ENCODE assay signal across 1 cellular context in the genomic region with DNA sequence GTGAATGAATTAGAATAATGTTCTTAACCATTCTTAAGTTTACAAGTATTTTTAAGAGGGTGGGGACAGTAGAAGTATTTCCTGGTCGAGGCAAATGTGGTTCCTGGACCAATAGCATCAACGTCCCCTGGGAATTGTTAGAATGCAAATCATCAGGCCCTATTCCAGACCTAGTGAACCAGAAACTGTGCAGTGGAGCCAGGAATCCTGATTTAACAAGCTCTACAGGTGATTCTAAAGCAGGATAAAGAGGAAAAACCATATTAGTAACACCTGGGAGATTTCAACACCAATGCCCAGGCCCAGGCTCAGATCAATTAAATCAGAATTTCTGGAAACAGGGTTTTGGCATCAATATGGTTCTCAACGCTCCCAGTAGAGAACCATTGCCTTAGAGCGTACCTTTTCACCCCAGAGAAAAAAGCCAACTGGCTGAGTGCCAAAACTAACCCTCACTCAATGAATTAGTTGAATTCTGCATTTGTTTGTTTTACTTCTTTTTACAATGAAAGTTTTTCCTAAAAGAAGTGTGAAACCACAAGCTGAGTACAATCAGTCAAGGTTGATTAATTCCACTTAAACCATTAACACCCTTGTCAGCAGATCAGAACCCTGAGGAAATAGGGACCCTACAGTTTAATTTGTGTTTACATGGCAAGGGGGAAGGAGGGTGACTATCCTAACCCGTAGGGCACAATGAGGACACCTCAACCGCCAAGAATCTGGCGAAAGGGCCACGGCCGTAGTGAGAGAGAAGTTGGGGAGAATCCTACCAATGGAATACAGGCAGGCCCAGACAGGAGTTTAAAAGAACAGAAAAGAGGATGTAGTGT.
TF ChIP-seq lines count a peak whose summit lies in the region.

No MANE protein-coding gene starts in this region.

TF ChIP-seq in HepG2, 621 proteins besides CTCF, POLR2A, EP300 and RAD21 (continued from another document):
- TF ChIP-seq WIZ (CRISPR knock-in tag; IDR thresholded peaks at IDR 0.05) = no peak
- no peak for TF ChIP-seq ZNF121 (CRISPR knock-in tag; IDR thresholded peaks at IDR 0.05)
- no peak for TF ChIP-seq KDM6A (CRISPR knock-in tag; IDR thresholded peaks at IDR 0.05; ENCODE audit: low read depth)
- TF ChIP-seq ZNF850 (CRISPR knock-in tag; conservative IDR thresholded peaks at IDR 0.05) = no peak
- TF ChIP-seq NCOR1 (IDR thresholded peaks at IDR 0.05; ENCODE audit: borderline replicate concordance, low read length) = no peak
- TF ChIP-seq RAD51 (IDR thresholded peaks at IDR 0.05; ENCODE audit: borderline replicate concordance) = no peak
- TF ChIP-seq, protein P1, sequence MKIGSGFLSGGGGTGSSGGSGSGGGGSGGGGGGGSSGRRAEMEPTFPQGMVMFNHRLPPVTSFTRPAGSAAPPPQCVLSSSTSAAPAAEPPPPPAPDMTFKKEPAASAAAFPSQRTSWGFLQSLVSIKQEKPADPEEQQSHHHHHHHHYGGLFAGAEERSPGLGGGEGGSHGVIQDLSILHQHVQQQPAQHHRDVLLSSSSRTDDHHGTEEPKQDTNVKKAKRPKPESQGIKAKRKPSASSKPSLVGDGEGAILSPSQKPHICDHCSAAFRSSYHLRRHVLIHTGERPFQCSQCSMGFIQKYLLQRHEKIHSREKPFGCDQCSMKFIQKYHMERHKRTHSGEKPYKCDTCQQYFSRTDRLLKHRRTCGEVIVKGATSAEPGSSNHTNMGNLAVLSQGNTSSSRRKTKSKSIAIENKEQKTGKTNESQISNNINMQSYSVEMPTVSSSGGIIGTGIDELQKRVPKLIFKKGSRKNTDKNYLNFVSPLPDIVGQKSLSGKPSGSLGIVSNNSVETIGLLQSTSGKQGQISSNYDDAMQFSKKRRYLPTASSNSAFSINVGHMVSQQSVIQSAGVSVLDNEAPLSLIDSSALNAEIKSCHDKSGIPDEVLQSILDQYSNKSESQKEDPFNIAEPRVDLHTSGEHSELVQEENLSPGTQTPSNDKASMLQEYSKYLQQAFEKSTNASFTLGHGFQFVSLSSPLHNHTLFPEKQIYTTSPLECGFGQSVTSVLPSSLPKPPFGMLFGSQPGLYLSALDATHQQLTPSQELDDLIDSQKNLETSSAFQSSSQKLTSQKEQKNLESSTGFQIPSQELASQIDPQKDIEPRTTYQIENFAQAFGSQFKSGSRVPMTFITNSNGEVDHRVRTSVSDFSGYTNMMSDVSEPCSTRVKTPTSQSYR (CRISPR knock-in tag; IDR thresholded peaks at IDR 0.05; ENCODE audit: borderline replicate concordance) = 0 out of 2 replicates have a peak, but pooled peaks have one; percentile 17
- TF ChIP-seq, protein P2, sequence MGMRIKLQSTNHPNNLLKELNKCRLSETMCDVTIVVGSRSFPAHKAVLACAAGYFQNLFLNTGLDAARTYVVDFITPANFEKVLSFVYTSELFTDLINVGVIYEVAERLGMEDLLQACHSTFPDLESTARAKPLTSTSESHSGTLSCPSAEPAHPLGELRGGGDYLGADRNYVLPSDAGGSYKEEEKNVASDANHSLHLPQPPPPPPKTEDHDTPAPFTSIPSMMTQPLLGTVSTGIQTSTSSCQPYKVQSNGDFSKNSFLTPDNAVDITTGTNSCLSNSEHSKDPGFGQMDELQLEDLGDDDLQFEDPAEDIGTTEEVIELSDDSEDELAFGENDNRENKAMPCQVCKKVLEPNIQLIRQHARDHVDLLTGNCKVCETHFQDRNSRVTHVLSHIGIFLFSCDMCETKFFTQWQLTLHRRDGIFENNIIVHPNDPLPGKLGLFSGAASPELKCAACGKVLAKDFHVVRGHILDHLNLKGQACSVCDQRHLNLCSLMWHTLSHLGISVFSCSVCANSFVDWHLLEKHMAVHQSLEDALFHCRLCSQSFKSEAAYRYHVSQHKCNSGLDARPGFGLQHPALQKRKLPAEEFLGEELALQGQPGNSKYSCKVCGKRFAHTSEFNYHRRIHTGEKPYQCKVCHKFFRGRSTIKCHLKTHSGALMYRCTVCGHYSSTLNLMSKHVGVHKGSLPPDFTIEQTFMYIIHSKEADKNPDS (CRISPR knock-in tag; IDR thresholded peaks at IDR 0.05) = no peak
- TF ChIP-seq ZNF781 (CRISPR knock-in tag; IDR thresholded peaks at IDR 0.05; ENCODE audit: borderline replicate concordance, not compliant biosample characterization) = no peak
- TF ChIP-seq ASH2L (IDR thresholded peaks at IDR 0.05; ENCODE audit: insufficient read length, low read depth, low read length) = peak; percentile 1
- TF ChIP-seq ZC3H4 (CRISPR knock-in tag; IDR thresholded peaks at IDR 0.05; ENCODE audit: borderline replicate concordance) = no peak
- TF ChIP-seq, protein P3, sequence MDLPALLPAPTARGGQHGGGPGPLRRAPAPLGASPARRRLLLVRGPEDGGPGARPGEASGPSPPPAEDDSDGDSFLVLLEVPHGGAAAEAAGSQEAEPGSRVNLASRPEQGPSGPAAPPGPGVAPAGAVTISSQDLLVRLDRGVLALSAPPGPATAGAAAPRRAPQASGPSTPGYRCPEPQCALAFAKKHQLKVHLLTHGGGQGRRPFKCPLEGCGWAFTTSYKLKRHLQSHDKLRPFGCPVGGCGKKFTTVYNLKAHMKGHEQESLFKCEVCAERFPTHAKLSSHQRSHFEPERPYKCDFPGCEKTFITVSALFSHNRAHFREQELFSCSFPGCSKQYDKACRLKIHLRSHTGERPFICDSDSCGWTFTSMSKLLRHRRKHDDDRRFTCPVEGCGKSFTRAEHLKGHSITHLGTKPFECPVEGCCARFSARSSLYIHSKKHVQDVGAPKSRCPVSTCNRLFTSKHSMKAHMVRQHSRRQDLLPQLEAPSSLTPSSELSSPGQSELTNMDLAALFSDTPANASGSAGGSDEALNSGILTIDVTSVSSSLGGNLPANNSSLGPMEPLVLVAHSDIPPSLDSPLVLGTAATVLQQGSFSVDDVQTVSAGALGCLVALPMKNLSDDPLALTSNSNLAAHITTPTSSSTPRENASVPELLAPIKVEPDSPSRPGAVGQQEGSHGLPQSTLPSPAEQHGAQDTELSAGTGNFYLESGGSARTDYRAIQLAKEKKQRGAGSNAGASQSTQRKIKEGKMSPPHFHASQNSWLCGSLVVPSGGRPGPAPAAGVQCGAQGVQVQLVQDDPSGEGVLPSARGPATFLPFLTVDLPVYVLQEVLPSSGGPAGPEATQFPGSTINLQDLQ (CRISPR knock-in tag; IDR thresholded peaks at IDR 0.05) = no peak
- TF ChIP-seq ZNF335 (CRISPR knock-in tag; IDR thresholded peaks at IDR 0.05) = 0 out of 2 replicates have a peak, but pooled peaks have one; percentile 45
